In genomic region chr14:93789366-93790130, GRCh38 we compare ENCODE assay signal across 2 cellular contexts.
TF ChIP-seq lines count a peak whose summit lies in the region.

No MANE protein-coding gene starts in this region.

TF ChIP-seq in SK-N-SH, 30 proteins besides CTCF, POLR2A, EP300 and RAD21 (continued from another document):
- TF ChIP-seq ZBTB33 (IDR thresholded peaks at IDR 0.05; ENCODE audit: borderline replicate concordance, low read depth) (no peak), MXI1 (IDR thresholded peaks at IDR 0.05; ENCODE audit: low read depth, low read length) (no peak), TCF12 (IDR thresholded peaks at IDR 0.05) (no peak), FOXM1 (IDR thresholded peaks at IDR 0.05; ENCODE audit: low read depth) (no peak), FOSL2 (IDR thresholded peaks at IDR 0.05; ENCODE audit: borderline replicate concordance, low read depth) (no peak), SMC3 (IDR thresholded peaks at IDR 0.05; ENCODE audit: low read depth, low read length) (no peak), POLR2AphosphoS5 (IDR thresholded peaks at IDR 0.05; ENCODE audit: low read depth, low read length) (no peak)
- TF ChIP-seq, protein P1, sequence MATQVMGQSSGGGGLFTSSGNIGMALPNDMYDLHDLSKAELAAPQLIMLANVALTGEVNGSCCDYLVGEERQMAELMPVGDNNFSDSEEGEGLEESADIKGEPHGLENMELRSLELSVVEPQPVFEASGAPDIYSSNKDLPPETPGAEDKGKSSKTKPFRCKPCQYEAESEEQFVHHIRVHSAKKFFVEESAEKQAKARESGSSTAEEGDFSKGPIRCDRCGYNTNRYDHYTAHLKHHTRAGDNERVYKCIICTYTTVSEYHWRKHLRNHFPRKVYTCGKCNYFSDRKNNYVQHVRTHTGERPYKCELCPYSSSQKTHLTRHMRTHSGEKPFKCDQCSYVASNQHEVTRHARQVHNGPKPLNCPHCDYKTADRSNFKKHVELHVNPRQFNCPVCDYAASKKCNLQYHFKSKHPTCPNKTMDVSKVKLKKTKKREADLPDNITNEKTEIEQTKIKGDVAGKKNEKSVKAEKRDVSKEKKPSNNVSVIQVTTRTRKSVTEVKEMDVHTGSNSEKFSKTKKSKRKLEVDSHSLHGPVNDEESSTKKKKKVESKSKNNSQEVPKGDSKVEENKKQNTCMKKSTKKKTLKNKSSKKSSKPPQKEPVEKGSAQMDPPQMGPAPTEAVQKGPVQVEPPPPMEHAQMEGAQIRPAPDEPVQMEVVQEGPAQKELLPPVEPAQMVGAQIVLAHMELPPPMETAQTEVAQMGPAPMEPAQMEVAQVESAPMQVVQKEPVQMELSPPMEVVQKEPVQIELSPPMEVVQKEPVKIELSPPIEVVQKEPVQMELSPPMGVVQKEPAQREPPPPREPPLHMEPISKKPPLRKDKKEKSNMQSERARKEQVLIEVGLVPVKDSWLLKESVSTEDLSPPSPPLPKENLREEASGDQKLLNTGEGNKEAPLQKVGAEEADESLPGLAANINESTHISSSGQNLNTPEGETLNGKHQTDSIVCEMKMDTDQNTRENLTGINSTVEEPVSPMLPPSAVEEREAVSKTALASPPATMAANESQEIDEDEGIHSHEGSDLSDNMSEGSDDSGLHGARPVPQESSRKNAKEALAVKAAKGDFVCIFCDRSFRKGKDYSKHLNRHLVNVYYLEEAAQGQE (IDR thresholded peaks at IDR 0.05; ENCODE audit: low read depth, low read length): no peak

TF ChIP-seq in SK-N-SH treated with all-trans-retinoic acid at 6 μM for 48 hours, 23 proteins besides CTCF, POLR2A, EP300 and RAD21 (continued from another document):
- no peak for TF ChIP-seq TSHZ2 (CRISPR knock-in tag; IDR thresholded peaks at IDR 0.05)
- TF ChIP-seq ZFP30 (CRISPR knock-in tag; IDR thresholded peaks at IDR 0.05): no peak
- TF ChIP-seq TOX (CRISPR knock-in tag; IDR thresholded peaks at IDR 0.05; ENCODE audit: borderline replicate concordance): no peak
- TF ChIP-seq, protein P2, sequence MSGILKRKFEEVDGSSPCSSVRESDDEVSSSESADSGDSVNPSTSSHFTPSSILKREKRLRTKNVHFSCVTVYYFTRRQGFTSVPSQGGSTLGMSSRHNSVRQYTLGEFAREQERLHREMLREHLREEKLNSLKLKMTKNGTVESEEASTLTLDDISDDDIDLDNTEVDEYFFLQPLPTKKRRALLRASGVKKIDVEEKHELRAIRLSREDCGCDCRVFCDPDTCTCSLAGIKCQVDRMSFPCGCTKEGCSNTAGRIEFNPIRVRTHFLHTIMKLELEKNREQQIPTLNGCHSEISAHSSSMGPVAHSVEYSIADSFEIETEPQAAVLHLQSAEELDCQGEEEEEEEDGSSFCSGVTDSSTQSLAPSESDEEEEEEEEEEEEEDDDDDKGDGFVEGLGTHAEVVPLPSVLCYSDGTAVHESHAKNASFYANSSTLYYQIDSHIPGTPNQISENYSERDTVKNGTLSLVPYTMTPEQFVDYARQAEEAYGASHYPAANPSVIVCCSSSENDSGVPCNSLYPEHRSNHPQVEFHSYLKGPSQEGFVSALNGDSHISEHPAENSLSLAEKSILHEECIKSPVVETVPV (CRISPR knock-in tag; IDR thresholded peaks at IDR 0.05): no peak
- TF ChIP-seq CSDC2 (CRISPR knock-in tag; IDR thresholded peaks at IDR 0.05): no peak
- no peak for TF ChIP-seq ESRRG (CRISPR knock-in tag; IDR thresholded peaks at IDR 0.05)
- TF ChIP-seq PATZ1 (CRISPR knock-in tag; IDR thresholded peaks at IDR 0.05; ENCODE audit: borderline replicate concordance): no peak
